ENCODE assay signal across 1 cellular context in genomic region chr1:167175901-167176300, GRCh38.
TF ChIP-seq lines count a peak whose summit lies in the region.

No MANE protein-coding gene starts in this region.

TF ChIP-seq in GM23338, 12 proteins besides CTCF, POLR2A, EP300 and RAD21 (continued from another document):
- no peak for TF ChIP-seq ETS1 (IDR thresholded peaks at IDR 0.05)
- TF ChIP-seq ZNF462 (CRISPR knock-in tag; IDR thresholded peaks at IDR 0.05) = no peak
- TF ChIP-seq ZNF331 (CRISPR knock-in tag; IDR thresholded peaks at IDR 0.05; ENCODE audit: low read depth) = no peak
- TF ChIP-seq CREB1 (CRISPR knock-in tag; IDR thresholded peaks at IDR 0.05; ENCODE audit: low read depth) = no peak
- TF ChIP-seq EZH2phosphoT487 (IDR thresholded peaks at IDR 0.05; ENCODE audit: unreplicated experiment) = no peak
